ENCODE assay signal across 8 cellular contexts in genomic region chr5:144191998-144192397, GRCh38. TPM values are rescaled to one million over a fixed set of nuclear protein-coding genes. Genes with fewer than 3 reads are reported as not detected.
DNase-seq lines count a peak whose midpoint lies in the region; ATAC-seq and TF ChIP-seq lines count a peak whose summit lies in the region.

No MANE protein-coding gene starts in this region.

- H3K4me1 Mint-ChIP-seq in activated CD4-positive, alpha-beta memory T cell treated with anti-CD3 and anti-CD28 coated beads, Interleukin-2, amount 10 ng/mL, durations not matched to agents 7 days and 5 days = no peaks in the 10 kb centered on the region
- H3K4me1 Mint-ChIP-seq in activated CD4-positive, alpha-beta memory T cell treated with anti-CD3 and anti-CD28 coated beads for 36 hours (ENCODE audit: low read depth) = peaks cover 31% of the 10 kb centered on the region
- H3K4me1 Mint-ChIP-seq in neural crest cell = no peaks in the 10 kb centered on the region

- peak overlapping the region; percentile 35; the same call in 1 of the 2 replicates for H3K27ac ChIP-seq in SJSA1
- no peak overlapping the region for H3K27ac ChIP-seq in epithelial cell of prostate
- no peak overlapping the region for H3K27ac ChIP-seq in aorta (ENCODE audit: low read depth in 1 of 2, low read length in 2 of 2)

- H3K9me3 ChIP-seq in SJSA1 (replicated peaks) = no peaks in the 10 kb centered on the region
- peaks cover 2% of the 10 kb centered on the region for H3K9me3 ChIP-seq in aorta (ENCODE audit: control insufficient read depth, low read length)

- peak; percentile 48 for TF ChIP-seq CTCF in neural crest cell (conservative IDR thresholded peaks at IDR 0.05)

- H3K36me3 ChIP-seq in SJSA1 (no peaks in the 10 kb centered on the region), aorta (ENCODE audit: control insufficient read depth in 1 of 2, insufficient read depth in 2 of 2, low read length in 1 of 2) (no peaks in the 10 kb centered on the region)

- ATAC-seq in GM21360 (IDR thresholded peaks at IDR 0.05; ENCODE audit: unreplicated experiment) = peak; percentile 90
- ATAC-seq in HG03520 (IDR thresholded peaks at IDR 0.05; ENCODE audit: unreplicated experiment) = peak; percentile 96
- ATAC-seq in aorta (ENCODE audit: low FRiP score) = no peak

- 27 to 30% methylated on average over 3 of the region's 3 CpGs for WGBS in aorta, 2 donors

- peaks cover 3% of the 10 kb centered on the region for H3K27me3 Mint-ChIP-seq in activated CD4-positive, alpha-beta memory T cell treated with anti-CD3 and anti-CD28 coated beads, Interleukin-2, amount 10 ng/mL, durations not matched to agents 7 days and 5 days
- no peaks in the 10 kb centered on the region for H3K27me3 Mint-ChIP-seq in activated CD4-positive, alpha-beta memory T cell treated with anti-CD3 and anti-CD28 coated beads for 36 hours
- no peaks in the 10 kb centered on the region for H3K27me3 Mint-ChIP-seq in neural crest cell (ENCODE audit: low read depth)

- H3K27ac Mint-ChIP-seq in activated CD4-positive, alpha-beta memory T cell treated with anti-CD3 and anti-CD28 coated beads, Interleukin-2, amount 10 ng/mL, durations not matched to agents 7 days and 5 days = no peak overlapping the region
- H3K27ac Mint-ChIP-seq in activated CD4-positive, alpha-beta memory T cell treated with anti-CD3 and anti-CD28 coated beads for 36 hours = no peak overlapping the region
- H3K27ac Mint-ChIP-seq in neural crest cell (ENCODE audit: unreplicated experiment) = no peak overlapping the region

- H3K4me3 ChIP-seq in SJSA1 (no peak overlapping the region), aorta (ENCODE audit: low read length in 2 of 2) (no peak overlapping the region)

- no peak overlapping the region for H3K4me3 Mint-ChIP-seq in activated CD4-positive, alpha-beta memory T cell treated with anti-CD3 and anti-CD28 coated beads, Interleukin-2, amount 10 ng/mL, durations not matched to agents 7 days and 5 days
- H3K4me3 Mint-ChIP-seq in activated CD4-positive, alpha-beta memory T cell treated with anti-CD3 and anti-CD28 coated beads for 36 hours = no peak overlapping the region
- no peak overlapping the region for H3K4me3 Mint-ChIP-seq in neural crest cell

- intact Hi-C loops in activated CD4-positive, alpha-beta memory T cell treated with anti-CD3 and anti-CD28 coated beads for 36 hours (cut with micrococcal nuclease) = loop anchor here (1.0 to 10.0 kb wide), 9 partner anchors 22 to 1837 kb away; partner anchors contain the start of genes KCTD16, SH3RF2 and YIPF5
- intact Hi-C loops in aorta (cut with DNase I) = no loop called here

- H3K9me3 Mint-ChIP-seq in activated CD4-positive, alpha-beta memory T cell treated with anti-CD3 and anti-CD28 coated beads, Interleukin-2, amount 10 ng/mL, durations not matched to agents 7 days and 5 days = no peaks in the 10 kb centered on the region
- no peaks in the 10 kb centered on the region for H3K9me3 Mint-ChIP-seq in activated CD4-positive, alpha-beta memory T cell treated with anti-CD3 and anti-CD28 coated beads for 36 hours
- no peaks in the 10 kb centered on the region for H3K9me3 Mint-ChIP-seq in neural crest cell

- H3K27me3 ChIP-seq in SJSA1 (replicated peaks) (no peaks in the 10 kb centered on the region), aorta (ENCODE audit: control insufficient read depth in 1 of 2, insufficient read depth in 2 of 2, low read length in 1 of 2) (no peaks in the 10 kb centered on the region)

- no peaks in the 10 kb centered on the region for H3K36me3 Mint-ChIP-seq in activated CD4-positive, alpha-beta memory T cell treated with anti-CD3 and anti-CD28 coated beads, Interleukin-2, amount 10 ng/mL, durations not matched to agents 7 days and 5 days (ENCODE audit: low read depth)
- no peaks in the 10 kb centered on the region for H3K36me3 Mint-ChIP-seq in activated CD4-positive, alpha-beta memory T cell treated with anti-CD3 and anti-CD28 coated beads for 36 hours
- H3K36me3 Mint-ChIP-seq in neural crest cell (ENCODE audit: low read depth) = no peaks in the 10 kb centered on the region

- DNase-seq in activated CD4-positive, alpha-beta memory T cell treated with anti-CD3 and anti-CD28 coated beads, Interleukin-2, amount 10 ng/mL, durations not matched to agents 7 days and 5 days = peak; percentile 28
- DNase-seq in activated CD4-positive, alpha-beta memory T cell treated with anti-CD3 and anti-CD28 coated beads for 36 hours = no peak
- DNase-seq in SJSA1 (ENCODE audit: low read depth in 1 of 2, low spot score in 2 of 2) = peak in 1 of 2 experiments; percentile 66
- DNase-seq in epithelial cell of prostate (ENCODE audit: low read depth, low spot score) = peak; percentile 34
- DNase-seq in neural crest cell (ENCODE audit: low read depth, low spot score) = no peak
- DNase-seq in aorta = no peak

- CTCF ChIA-PET in activated CD4-positive, alpha-beta memory T cell treated with anti-CD3 and anti-CD28 coated beads, Interleukin-2, amount 10 ng/mL, durations not matched to agents 7 days and 5 days (lab: Charles Lee) = interaction anchor here (0.7 to 3.5 kb wide), 10 partner anchors 11 to 1479 kb away, joined by 3 to 30 read pairs (median 8); partner anchors contain the start of genes KCTD16, NR3C1 and YIPF5
- CTCF ChIA-PET in activated CD4-positive, alpha-beta memory T cell treated with anti-CD3 and anti-CD28 coated beads for 36 hours (lab: Charles Lee) = interaction anchor here (0.8 to 4.8 kb wide), 7 partner anchors 8 to 275 kb away, joined by 3 to 29 read pairs (median 4); partner anchors contain the start of genes KCTD16 and YIPF5

- POLR2A ChIA-PET in activated CD4-positive, alpha-beta memory T cell treated with anti-CD3 and anti-CD28 coated beads, Interleukin-2, amount 10 ng/mL, durations not matched to agents 7 days and 5 days (lab: Charles Lee) = interaction anchor here (1.0 to 8.5 kb wide), 4 partner anchors 10 to 787 kb away, joined by 3 to 104 read pairs (median 4); partner anchors contain the start of genes KCTD16 and YIPF5
- POLR2A ChIA-PET in activated CD4-positive, alpha-beta memory T cell treated with anti-CD3 and anti-CD28 coated beads for 36 hours (lab: Charles Lee) = interaction anchor here (0.7 kb wide), 1 partner anchor 21 kb away, joined by 3 read pairs; the partner anchor contains the start of genes KCTD16 and YIPF5

- peaks cover 51% of the 10 kb centered on the region for H3K4me1 ChIP-seq in SJSA1 (replicated peaks)
- no peaks in the 10 kb centered on the region for H3K4me1 ChIP-seq in aorta (ENCODE audit: control insufficient read depth in 1 of 2, insufficient read depth in 2 of 2, low read length in 2 of 2)

RNA-seq across cellular contexts. Expression of gene KCTD16, which starts 21.3 kb away (rescaled TPM):
- not detected for total RNA-seq in activated CD4-positive, alpha-beta memory T cell treated with anti-CD3 and anti-CD28 coated beads, Interleukin-2, amount 10 ng/mL, durations not matched to agents 7 days and 5 days
- under 1 TPM; 0.24 to 0.27 TPM for total RNA-seq in activated CD4-positive, alpha-beta memory T cell treated with anti-CD3 and anti-CD28 coated beads for 36 hours
- under 0.01 and 0.08 TPM in 2 replicates for total RNA-seq in SJSA1 (2014; rRNA removed; shearing (Covaris generic))
- total RNA-seq in neural crest cell = 0.37 and 0.52 TPM in 2 replicates
- total RNA-seq in aorta = 1 to 10 TPM; 2.7 to 3.3 TPM
- under 1 TPM in 1 of 2 donors, not detected in 1; 0.13 TPM for polyA plus RNA-seq in aorta

RNA-seq across cellular contexts. Expression of gene YIPF5, which starts 21.5 kb away (rescaled TPM):
- 10 to 100 TPM; 45.1 to 47.5 TPM for total RNA-seq in activated CD4-positive, alpha-beta memory T cell treated with anti-CD3 and anti-CD28 coated beads, Interleukin-2, amount 10 ng/mL, durations not matched to agents 7 days and 5 days
- 10 to 100 TPM; 41.4 to 42.1 TPM for total RNA-seq in activated CD4-positive, alpha-beta memory T cell treated with anti-CD3 and anti-CD28 coated beads for 36 hours
- 117 and 121 TPM in 2 replicates for total RNA-seq in SJSA1 (2014; rRNA removed; shearing (Covaris generic))
- 40.5 and 42.1 TPM in 2 replicates for total RNA-seq in neural crest cell
- total RNA-seq in aorta = 10 to 100 TPM; 40.4 to 48.2 TPM
- 10 to 100 TPM; 19.7 to 23.7 TPM for polyA plus RNA-seq in aorta

Comparison
In these comparisons a context has a peak if more than half of its experiments do, and no peak if none do; other contexts are left out.
1. DNase-seq: peak in activated CD4-positive, alpha-beta memory T cell treated with anti-CD3 and anti-CD28 coated beads, Interleukin-2, amount 10 ng/mL, durations not matched to agents 7 days and 5 days (single experiment) and epithelial cell of prostate (single experiment); none in activated CD4-positive, alpha-beta memory T cell treated with anti-CD3 and anti-CD28 coated beads for 36 hours (single experiment), neural crest cell (single experiment) and aorta (0 of 2).